In the genomic region with DNA sequence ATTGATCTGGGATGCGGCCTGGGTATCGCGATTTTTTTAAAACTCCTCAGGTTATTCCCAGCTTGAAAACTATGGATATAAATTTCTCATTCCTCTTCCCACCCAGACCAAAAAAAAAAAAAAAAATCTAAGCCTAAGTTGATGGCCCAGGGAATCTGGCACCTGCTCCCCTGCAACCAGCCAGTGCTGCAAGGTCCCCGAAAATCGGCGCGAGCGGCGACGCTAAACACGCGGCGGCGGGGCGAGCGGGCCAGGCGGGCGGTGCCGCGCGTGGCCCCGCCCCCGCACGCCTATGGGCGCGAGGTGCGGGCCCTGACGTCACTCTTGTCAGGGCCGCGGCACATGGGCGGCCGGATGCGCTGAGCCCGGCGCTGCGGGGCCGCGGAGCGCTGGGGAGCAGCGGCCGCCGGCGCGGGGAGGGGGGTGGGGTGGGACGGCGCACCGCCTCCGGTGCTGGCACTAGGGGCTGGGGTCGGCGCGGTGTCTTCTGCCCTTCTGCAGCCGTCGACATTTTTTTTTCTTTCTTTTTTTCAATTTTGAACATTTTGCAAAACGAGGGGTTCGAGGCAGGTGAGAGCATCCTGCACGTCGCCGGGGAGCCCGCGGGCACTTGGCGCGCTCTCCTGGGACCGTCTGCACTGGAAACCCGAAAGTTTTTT, we compare ENCODE assay signal across 8 cellular contexts. TPM values are rescaled to one million over a fixed set of nuclear protein-coding genes. Genes with fewer than 3 reads are reported as not detected.
DNase-seq lines count a peak whose midpoint lies in the region; ATAC-seq and TF ChIP-seq lines count a peak whose summit lies in the region.

A gene with protein sequence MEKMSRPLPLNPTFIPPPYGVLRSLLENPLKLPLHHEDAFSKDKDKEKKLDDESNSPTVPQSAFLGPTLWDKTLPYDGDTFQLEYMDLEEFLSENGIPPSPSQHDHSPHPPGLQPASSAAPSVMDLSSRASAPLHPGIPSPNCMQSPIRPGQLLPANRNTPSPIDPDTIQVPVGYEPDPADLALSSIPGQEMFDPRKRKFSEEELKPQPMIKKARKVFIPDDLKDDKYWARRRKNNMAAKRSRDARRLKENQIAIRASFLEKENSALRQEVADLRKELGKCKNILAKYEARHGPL (plus strand): TSS at position 321 of the 659 bp plus-strand sequence. CDS start 525 bp downstream, outside the sequence.

- no peaks in the 10 kb centered on the region for H3K9me3 ChIP-seq in RWPE2 (ENCODE audit: severe bottlenecking)

- peak within 1 kb of the TSS; percentile 33 for H3K4me3 ChIP-seq in RWPE2 (ENCODE audit: severe bottlenecking)

- H3K27ac ChIP-seq in RWPE2 (ENCODE audit: poor library complexity, severe bottlenecking) (no peak within 1 kb of the TSS), substantia nigra (ENCODE audit: low read depth, low read length, poor library complexity, severe bottlenecking) (peak within 1 kb of the TSS; percentile 56)

- peaks cover 0 to 16% of the 10 kb centered on the region in 2 donors for H3K36me3 Mint-ChIP-seq in activated naive CD4-positive, alpha-beta T cell treated with anti-CD3 and anti-CD28 coated beads, Interleukin-2, amount 50 U/mL, for 72 hours

- no peaks in the 10 kb centered on the region for H3K9me3 Mint-ChIP-seq in activated naive CD4-positive, alpha-beta T cell treated with anti-CD3 and anti-CD28 coated beads, Interleukin-2, amount 50 U/mL, for 72 hours

- no peak for TF ChIP-seq CTCF in RWPE2 (IDR thresholded peaks at IDR 0.05; ENCODE audit: poor library complexity, severe bottlenecking)
- TF ChIP-seq CTCF in omental fat pad (IDR thresholded peaks at IDR 0.05) = no peak

- H3K27ac Mint-ChIP-seq in activated naive CD4-positive, alpha-beta T cell treated with anti-CD3 and anti-CD28 coated beads, Interleukin-2, amount 50 U/mL, for 72 hours = peak within 1 kb of the TSS in 1 of 2 donors; percentile 44

- intact Hi-C loops in head of caudate nucleus (cut with DNase I) = loop anchor here (2.0 kb wide), 1 partner anchor 26 kb away; no protein-coding TSS in a partner anchor

- peak; percentile 87 for DNase-seq in COR-L47 (lab: John Stamatoyannopoulos, UW)
- peak; percentile 79 for DNase-seq in HuH-7 (ENCODE audit: low spot score)
- DNase-seq in RWPE2 (ENCODE audit: low spot score) = no peak
- DNase-seq in activated naive CD4-positive, alpha-beta T cell treated with anti-CD3 and anti-CD28 coated beads, Interleukin-2, amount 50 U/mL, for 72 hours (ENCODE audit: low spot score in 2 of 2) = peak in 1 of 2 donors; percentile 78
- DNase-seq in head of caudate nucleus = peak; percentile 48 to 94 (median 88)
- DNase-seq in omental fat pad (ENCODE audit: low spot score) = peak; percentile 29
- peak in 45 of 49 donors; percentile 18 to 92 (median 67) for DNase-seq in substantia nigra (lab: John Stamatoyannopoulos, UW)

- H3K4me1 ChIP-seq in RWPE2 (ENCODE audit: insufficient read depth, poor library complexity, severe bottlenecking) = peaks cover 7% of the 10 kb centered on the region

- no peaks in the 10 kb centered on the region for H3K36me3 ChIP-seq in RWPE2 (ENCODE audit: low read depth)

- ATAC-seq in GM21515 (IDR thresholded peaks at IDR 0.05; ENCODE audit: unreplicated experiment) (peak; percentile 90), RWPE2 (ENCODE audit: low read depth) (peak; percentile 88), omental fat pad (ENCODE audit: low FRiP score) (peak; percentile 93)
- ATAC-seq in activated naive CD4-positive, alpha-beta T cell treated with anti-CD3 and anti-CD28 coated beads, Interleukin-2, amount 50 U/mL, for 72 hours = peak; percentile 75 to 98

- H3K27me3 ChIP-seq in RWPE2 (ENCODE audit: insufficient read depth, poor library complexity, severe bottlenecking) = peaks cover 60% of the 10 kb centered on the region

RNA-seq across cellular contexts. Expression of the gene that starts here (rescaled TPM):
- total RNA-seq in activated naive CD4-positive, alpha-beta T cell treated with anti-CD3 and anti-CD28 coated beads, Interleukin-2, amount 50 U/mL, for 72 hours = 1 to 10 TPM in 1 of 2 donors, under 1 TPM in 1; 0.11 to 1.8 TPM
- 10 to 100 TPM; 12.5 to 15.4 (median 14.6) TPM for total RNA-seq in omental fat pad

Comparison
In these comparisons a context has a peak if more than half of its experiments do, and no peak if none do; other contexts are left out.
1. RNA of the gene that starts here (total RNA-seq): 12.5 to 15.4 TPM in omental fat pad; 0.11 to 1.8 TPM in activated naive CD4-positive, alpha-beta T cell treated with anti-CD3 and anti-CD28 coated beads, Interleukin-2, amount 50 U/mL, for 72 hours; every median in the first group is over 4 times any median in the second.
2. Peak in every context shown above with its lines, with median percentiles within 50 percentile points of each other: ATAC-seq.